Comparison of ENCODE assay signal across 8 cellular contexts in genomic region chr11:62646825-62647608, GRCh38.
DNase-seq lines count a peak whose midpoint lies in the region; ATAC-seq and TF ChIP-seq lines count a peak whose summit lies in the region.

No MANE protein-coding gene starts in this region.

- H3K27ac ChIP-seq in C4-2B (peak overlapping the region; percentile 97), KOPT-K1 (ENCODE audit: low read depth, low read length, poor library complexity, severe bottlenecking) (peak overlapping the region; percentile 92)

- H3K36me3 ChIP-seq in KOPT-K1 (ENCODE audit: insufficient read depth, low read length): peaks cover 55% of the 10 kb centered on the region

- no peaks in the 10 kb centered on the region for H3K27me3 Mint-ChIP-seq in dendritic cell treated with granulocyte-macrophage colony-stimulating factor and Interleukin-4, amounts not matched to agents 40 ng/mL and 50 ng/mL, for 4 days
- peaks cover 4% of the 10 kb centered on the region for H3K27me3 Mint-ChIP-seq in nephron progenitor cell (ENCODE audit: low read depth, poor library complexity)

- intact Hi-C loops in dendritic cell treated with granulocyte-macrophage colony-stimulating factor and Interleukin-4, amounts not matched to agents 40 ng/mL and 50 ng/mL, for 4 days (cut with micrococcal nuclease): loop anchor here (1.0 kb wide), 1 partner anchor 46 kb away; the partner anchor contains the start of gene MTA2

- H3K36me3 Mint-ChIP-seq in dendritic cell treated with granulocyte-macrophage colony-stimulating factor and Interleukin-4, amounts not matched to agents 40 ng/mL and 50 ng/mL, for 4 days (ENCODE audit: low read depth): peaks cover 70% of the 10 kb centered on the region
- H3K36me3 Mint-ChIP-seq in nephron progenitor cell (ENCODE audit: low read depth): peaks cover 20% of the 10 kb centered on the region

- peak overlapping the region; percentile 93 for H3K27ac Mint-ChIP-seq in dendritic cell treated with granulocyte-macrophage colony-stimulating factor and Interleukin-4, amounts not matched to agents 40 ng/mL and 50 ng/mL, for 4 days
- H3K27ac Mint-ChIP-seq in nephron progenitor cell: peak overlapping the region; percentile 99

- TF ChIP-seq CTCF in C4-2B (conservative IDR thresholded peaks at IDR 0.05): no peak
- no peak for TF ChIP-seq CTCF in nephron progenitor cell (IDR thresholded peaks at IDR 0.05)

- peaks cover 40% of the 10 kb centered on the region for H3K4me1 Mint-ChIP-seq in dendritic cell treated with granulocyte-macrophage colony-stimulating factor and Interleukin-4, amounts not matched to agents 40 ng/mL and 50 ng/mL, for 4 days (ENCODE audit: low read depth)
- peaks cover 29% of the 10 kb centered on the region for H3K4me1 Mint-ChIP-seq in nephron progenitor cell

- H3K4me3 Mint-ChIP-seq in dendritic cell treated with granulocyte-macrophage colony-stimulating factor and Interleukin-4, amounts not matched to agents 40 ng/mL and 50 ng/mL, for 4 days: peak overlapping the region; percentile 95
- H3K4me3 Mint-ChIP-seq in nephron progenitor cell: peak overlapping the region; percentile 99

- no peaks in the 10 kb centered on the region for H3K9me3 ChIP-seq in KOPT-K1 (ENCODE audit: insufficient read depth, low read length, poor library complexity, severe bottlenecking)

- no peak for ATAC-seq in HG03565 (IDR thresholded peaks at IDR 0.05; ENCODE audit: unreplicated experiment)

- DNase-seq in nephron progenitor cell (no peak), NCI-H1417 treated with DMSO at 0.1 percent for 48 hours (lab: John Stamatoyannopoulos, UW) (no peak), NCI-H510A (lab: John Stamatoyannopoulos, UW) (no peak)
- DNase-seq in activated CD8-positive, alpha-beta memory T cell treated with anti-CD3 and anti-CD28 coated beads, Interleukin-2, amount 50 U/mL, for 4 hours: no peak

- H3K9me3 Mint-ChIP-seq in dendritic cell treated with granulocyte-macrophage colony-stimulating factor and Interleukin-4, amounts not matched to agents 40 ng/mL and 50 ng/mL, for 4 days: no peaks in the 10 kb centered on the region
- H3K9me3 Mint-ChIP-seq in nephron progenitor cell: no peaks in the 10 kb centered on the region
